Comparison of ENCODE assay signal across 7 cellular contexts in genomic region chr12:53268009-53268636, GRCh38. TPM values are rescaled to one million over a fixed set of nuclear protein-coding genes. Genes with fewer than 3 reads are reported as not detected.
DNase-seq lines count a peak whose midpoint lies in the region; ATAC-seq, FAIRE-seq and TF ChIP-seq lines count a peak whose summit lies in the region.

Gene ESPL1, plus strand, starts transcription at chr12:53268299. Its CDS starts 468 bp downstream, at chr12:53268767.

- peak; percentile 73 for ATAC-seq in HG02623 (IDR thresholded peaks at IDR 0.05; ENCODE audit: unreplicated experiment)

- peaks cover 17% of the 10 kb centered on the region for H3K36me3 Mint-ChIP-seq in T-helper 1 cell treated with Interleukin-12 subunit alpha and Interleukin-12 subunit beta and Interleukin-4 antibody, amounts not matched to agents 30 μg/mL and 1 μg/mL, for 36 hours (ENCODE audit: low read depth)

- H3K27me3 Mint-ChIP-seq in T-helper 1 cell treated with Interleukin-12 subunit alpha and Interleukin-12 subunit beta and Interleukin-4 antibody, amounts not matched to agents 30 μg/mL and 1 μg/mL, for 36 hours (ENCODE audit: low read depth), result no peaks in the 10 kb centered on the region

- TF ChIP-seq POLR2A in GM12891 (IDR thresholded peaks at IDR 0.05; ENCODE audit: low read depth, low read length), result no peak

- H3K4me3 ChIP-seq in retinal pigment epithelial cell (ENCODE audit: low read length), result peak within 1 kb of the TSS; percentile 92

- no peaks in the 10 kb centered on the region for H3K9me3 Mint-ChIP-seq in T-helper 1 cell treated with Interleukin-12 subunit alpha and Interleukin-12 subunit beta and Interleukin-4 antibody, amounts not matched to agents 30 μg/mL and 1 μg/mL, for 36 hours

- peak within 1 kb of the TSS; percentile 99 for H3K4me3 Mint-ChIP-seq in T-helper 1 cell treated with Interleukin-12 subunit alpha and Interleukin-12 subunit beta and Interleukin-4 antibody, amounts not matched to agents 30 μg/mL and 1 μg/mL, for 36 hours

- H3K27ac Mint-ChIP-seq in T-helper 1 cell treated with Interleukin-12 subunit alpha and Interleukin-12 subunit beta and Interleukin-4 antibody, amounts not matched to agents 30 μg/mL and 1 μg/mL, for 36 hours, result peak within 1 kb of the TSS; percentile 95

- peak; percentile 94 for FAIRE-seq in GM12891 (lab: Jason Lieb, UNC)

- DNase-seq in GM12891 (ENCODE audit: insufficient read length, low spot score) (peak; percentile 91), NCI-H1105 (lab: John Stamatoyannopoulos, UW) (peak; percentile 32), amniotic stem cell (lab: John Stamatoyannopoulos, UW) (peak; percentile 78), hepatic stellate cell (ENCODE audit: low spot score) (peak; percentile 88), retinal pigment epithelial cell (ENCODE audit: low read depth) (no peak)

- H3K4me1 Mint-ChIP-seq in T-helper 1 cell treated with Interleukin-12 subunit alpha and Interleukin-12 subunit beta and Interleukin-4 antibody, amounts not matched to agents 30 μg/mL and 1 μg/mL, for 36 hours (ENCODE audit: low read depth), result peaks cover 32% of the 10 kb centered on the region

- peak; percentile 37 for TF ChIP-seq CTCF in retinal pigment epithelial cell (conservative IDR thresholded peaks at IDR 0.05; ENCODE audit: low read depth, low read length)

TF ChIP-seq in GM12891, 5 proteins besides CTCF, POLR2A, EP300 and RAD21:
- TF ChIP-seq POU2F2 (IDR thresholded peaks at IDR 0.05; ENCODE audit: low read depth, low read length) (no peak), TAF1 (IDR thresholded peaks at IDR 0.05; ENCODE audit: low read depth, low read length) (no peak), POLR2AphosphoS5 (IDR thresholded peaks at IDR 0.05; ENCODE audit: low read depth, low read length) (no peak), PAX5 (IDR thresholded peaks at IDR 0.05; ENCODE audit: insufficient read depth, low read length, severe bottlenecking) (no peak), SPI1 (IDR thresholded peaks at IDR 0.05; ENCODE audit: low read depth, low read length) (no peak)

RNA-seq across cellular contexts. Expression of gene ESPL1, which starts in this region (rescaled TPM):
- 11.6 TPM for polyA plus RNA-seq in GM12891 (2012; ENCODE audit: low read depth, missing spikeins)
